23 cellular contexts compared by ENCODE assay signal in genomic region chr12:13597166-13597565, GRCh38.
DNase-seq lines count a peak whose midpoint lies in the region; ATAC-seq, FAIRE-seq and TF ChIP-seq lines count a peak whose summit lies in the region.
"Had no signal": no experiment of that assay in that cellular context is flagged by ENCODE, and none has a peak within 500 bp of the region (broad histone marks: within the 10 kb centered on the region; RNA-seq: fewer than 3 reads in every experiment).

No MANE protein-coding gene starts in this region.

- TF ChIP-seq CTCF in endodermal cell (conservative IDR thresholded peaks at IDR 0.05) = no peak

- FAIRE-seq in small intestine (lab: Jason Lieb, UNC) = no peak
- FAIRE-seq: A204.1, D721Med, GM12891, GM18507 had no signal

- no peak overlapping the region for H3K27ac Mint-ChIP-seq in endodermal cell
- H3K27ac Mint-ChIP-seq: B cell; CD4-positive, alpha-beta T cell; CD8-positive, alpha-beta memory T cell had no signal

- H3K36me3 Mint-ChIP-seq in endodermal cell (ENCODE audit: low read depth) = peaks cover 15% of the 10 kb centered on the region
- H3K36me3 Mint-ChIP-seq: CD8-positive, alpha-beta memory T cell had no signal

- peaks cover 33% of the 10 kb centered on the region for H3K4me1 Mint-ChIP-seq in endodermal cell
- H3K4me1 Mint-ChIP-seq: CD8-positive, alpha-beta memory T cell had no signal

- H3K4me1 ChIP-seq in endodermal cell (ENCODE audit: control insufficient read depth, insufficient read depth, low read length) = peaks cover 7% of the 10 kb centered on the region
- no peaks in the 10 kb centered on the region for H3K4me1 ChIP-seq in small intestine (ENCODE audit: control insufficient read depth in 2 of 2, insufficient read depth in 1 of 2, low read depth in 1 of 2, low read length in 1 of 2)

- ATAC-seq in HG03354 (IDR thresholded peaks at IDR 0.05; ENCODE audit: poor library complexity, severe bottlenecking, unreplicated experiment) = no peak

- peaks cover 46% of the 10 kb centered on the region for H3K27me3 Mint-ChIP-seq in endodermal cell (ENCODE audit: insufficient read depth)
- H3K27me3 Mint-ChIP-seq: B cell had no signal

- H3K9ac ChIP-seq in endodermal cell (ENCODE audit: extremely low read depth, low read length, poor library complexity, severe bottlenecking) = no peak overlapping the region
- H3K9ac ChIP-seq: BLaER1 had no signal

- H3K27ac ChIP-seq in endodermal cell (ENCODE audit: low read depth, low read length) (no peak overlapping the region), small intestine (ENCODE audit: low read depth in 1 of 2, low read length in 1 of 2) (no peak overlapping the region)
- H3K27ac ChIP-seq: 22Rv1, BLaER1, C4-2B had no signal

- WGBS in endodermal cell (ENCODE audit: insufficient coverage in 1 of 2, insufficient read length in 1 of 2), 2 experiments = 71 to 83% methylated on average over 2 to 4 of the region's 4 CpGs
- WGBS in small intestine, 3 donors = 25 to 56% (median 45%) methylated on average over 4 of the region's 4 CpGs

- no peaks in the 10 kb centered on the region for H3K36me3 ChIP-seq in endodermal cell (ENCODE audit: control insufficient read depth, insufficient read depth, low read length)
- H3K36me3 ChIP-seq in small intestine (ENCODE audit: control insufficient read depth in 2 of 2, insufficient read depth in 2 of 2, low read length in 2 of 2) = no peaks in the 10 kb centered on the region
- H3K36me3 ChIP-seq: BLaER1 had no signal

- H3K9me3 ChIP-seq in endodermal cell (ENCODE audit: control insufficient read depth, low read length) (peaks cover 20% of the 10 kb centered on the region), small intestine (ENCODE audit: control insufficient read depth, low read depth) (no peaks in the 10 kb centered on the region)
- H3K9me3 ChIP-seq: BLaER1 had no signal

- peaks cover 28% of the 10 kb centered on the region for H3K9me3 Mint-ChIP-seq in endodermal cell

- H3K4me3 Mint-ChIP-seq in endodermal cell = no peak overlapping the region
- H3K4me3 Mint-ChIP-seq: B cell; CD4-positive, alpha-beta T cell; CD8-positive, alpha-beta memory T cell had no signal

- H3K4me3 ChIP-seq in endodermal cell (ENCODE audit: low read length) = no peak overlapping the region
- H3K4me3 ChIP-seq in small intestine (ENCODE audit: low read depth in 1 of 2, low read length in 2 of 2) = no peak overlapping the region
- H3K4me3 ChIP-seq: BLaER1 had no signal

- DNase-seq in NCI-H82 (lab: John Stamatoyannopoulos, UW) (peak; percentile 48), NCI-H82 treated with DMSO at 0.1 percent for 48 hours (lab: John Stamatoyannopoulos, UW; ENCODE audit: unreplicated experiment) (no peak), endodermal cell (peak; percentile 37), small intestine (peak; percentile 52), CD1c-positive myeloid dendritic cell (ENCODE audit: extremely low spot score) (no peak)
- DNase-seq in activated CD8-positive, alpha-beta memory T cell treated with anti-CD3 and anti-CD28 coated beads, Interleukin-2, amount 50 U/mL, for 4 hours = no peak
- DNase-seq: CD4-positive, alpha-beta T cell; CD8-positive, alpha-beta memory T cell; DMS 273 treated with DMSO at 0.1 percent for 48 hours; EL; GF-D8; GOT3; H7; HCEC 1CT had no signal

- H3K27me3 ChIP-seq in endodermal cell (ENCODE audit: control insufficient read depth, insufficient read depth, low read length, poor library complexity, severe bottlenecking) (no peaks in the 10 kb centered on the region), small intestine (ENCODE audit: control insufficient read depth in 2 of 2, insufficient read depth in 2 of 2, low read length in 2 of 2) (no peaks in the 10 kb centered on the region)
- H3K27me3 ChIP-seq: BLaER1 had no signal

Comparison
In these comparisons a context has a peak if more than half of its experiments do, and no peak if none do; other contexts are left out.
1. DNase-seq: peak in NCI-H82 (single experiment), endodermal cell (single experiment) and small intestine (single experiment); none in NCI-H82 treated with DMSO at 0.1 percent for 48 hours (single experiment), activated CD8-positive, alpha-beta memory T cell treated with anti-CD3 and anti-CD28 coated beads, Interleukin-2, amount 50 U/mL, for 4 hours (single experiment) and CD1c-positive myeloid dendritic cell (single experiment).